In genomic region chr2:238242731-238243495, GRCh38 we compare ENCODE assay signal across 13 cellular contexts. TPM values are rescaled to one million over a fixed set of nuclear protein-coding genes. Genes with fewer than 3 reads are reported as not detected.
DNase-seq lines count a peak whose midpoint lies in the region; ATAC-seq and TF ChIP-seq lines count a peak whose summit lies in the region.
"Had no signal": no experiment of that assay in that cellular context is flagged by ENCODE, and none has a peak within 500 bp of the region (broad histone marks: within the 10 kb centered on the region; RNA-seq: fewer than 3 reads in every experiment).

No MANE protein-coding gene starts in this region.

- no peak for TF ChIP-seq EP300 in gastroesophageal sphincter (IDR thresholded peaks at IDR 0.05)

- H3K36me3 ChIP-seq in gastroesophageal sphincter = peaks cover 0 to 42% of the 10 kb centered on the region in 2 donors

- H3K9me3 ChIP-seq in gastroesophageal sphincter = no peaks in the 10 kb centered on the region

- peaks cover 6% of the 10 kb centered on the region for H3K27me3 ChIP-seq in gastroesophageal sphincter

- H3K4me1 ChIP-seq in gastroesophageal sphincter = peaks cover 0 to 46% (median 8%) of the 10 kb centered on the region in 3 donors

- WGBS in gastroesophageal sphincter (ENCODE audit: low coverage in 1 of 2), 2 donors = 39 to 57% methylated on average over 1 to 5 of the region's 7 CpGs
- 61 to 63% methylated on average over 7 of the region's 7 CpGs for WGBS in lower leg skin, 2 donors

- intact Hi-C loops in sciatic nerve (cut with DNase I) (no loop called here), lower leg skin (cut with DNase I; ENCODE audit: low total_unique reads) (loop anchor here (10.0 kb wide), 1 partner anchor 368 kb away; no protein-coding TSS in a partner anchor)

- TF ChIP-seq CTCF in gastroesophageal sphincter (IDR thresholded peaks at IDR 0.05) (no peak), lower leg skin (IDR thresholded peaks at IDR 0.05) (no peak)

- ATAC-seq in gastroesophageal sphincter (no peak), sciatic nerve (peak; percentile 29), GM21381 (IDR thresholded peaks at IDR 0.05; ENCODE audit: unreplicated experiment) (no peak)
- ATAC-seq: esophagus mucosa had no signal

- H3K4me3 ChIP-seq in gastroesophageal sphincter (no peak overlapping the region), lower leg skin (ENCODE audit: low read depth, poor library complexity, severe bottlenecking) (no peak overlapping the region)

- TF ChIP-seq POLR2A in gastroesophageal sphincter (IDR thresholded peaks at IDR 0.05) (no peak), lower leg skin (IDR thresholded peaks at IDR 0.05) (no peak)

- peak; percentile 65 for DNase-seq in HuH-7 (ENCODE audit: low spot score)
- peak; percentile 39 to 72 for DNase-seq in NCI-H526 (lab: John Stamatoyannopoulos, UW)
- DNase-seq in sciatic nerve (ENCODE audit: low spot score) = no peak
- DNase-seq in stimulated activated CD4-positive, alpha-beta T cell treated with anti-CD3 and anti-CD28 coated beads, Interleukin-15, amount 100 ng/mL, for 24 hours = no peak
- no peak for DNase-seq in lower leg skin (ENCODE audit: low spot score in 2 of 2)
- no peak for DNase-seq in T-helper 2 cell
- DNase-seq: activated CD4-positive, alpha-beta memory T cell treated with anti-CD3 and anti-CD28 coated beads, Interleukin-2, amount 10 ng/mL, durations not matched to agents 7 days and 5 days; mammary epithelial cell; stimulated activated naive CD4-positive, alpha-beta T cell had no signal

- H3K27ac ChIP-seq in gastroesophageal sphincter = peak overlapping the region in 3 of 4 donors; percentile 2 to 52 (median 45)
- H3K27ac ChIP-seq: HL-60 had no signal

RNA-seq across cellular contexts. Expression of gene HES6, which starts 3.1 kb away (rescaled TPM):
- total RNA-seq in gastroesophageal sphincter (10 to 100 TPM in 2 of 4 donors, 1 to 10 TPM in 2; 3.8 to 19.5 (median 12.2) TPM), sciatic nerve (6.1 TPM), lower leg skin (1 to 10 TPM; 1.3 to 5.8 (median 3.1) TPM)

RNA-seq across cellular contexts. Expression of gene ILKAP, which starts 39.4 kb away (rescaled TPM):
- total RNA-seq in gastroesophageal sphincter = 10 to 100 TPM; 18.5 to 45.5 (median 35.1) TPM
- 61.7 TPM for total RNA-seq in sciatic nerve
- 10 to 100 TPM; 22.8 to 73.5 (median 32.1) TPM for total RNA-seq in lower leg skin

RNA-seq across cellular contexts. Expression of gene PER2, which starts 45.5 kb away (rescaled TPM):
- total RNA-seq in gastroesophageal sphincter (10 to 100 TPM in 3 of 4 donors, 1 to 10 TPM in 1; 8.7 to 20.5 (median 17.0) TPM), sciatic nerve (24.7 TPM), lower leg skin (10 to 100 TPM; 15.9 to 82.3 (median 18.1) TPM)

Comparison
In these comparisons a context has a peak if more than half of its experiments do, and no peak if none do; other contexts are left out.
1. DNase-seq: peak in HuH-7 (single experiment) and NCI-H526 (2 of 2); none in sciatic nerve (single experiment), stimulated activated CD4-positive, alpha-beta T cell treated with anti-CD3 and anti-CD28 coated beads, Interleukin-15, amount 100 ng/mL, for 24 hours (single experiment), lower leg skin (0 of 2) and T-helper 2 cell (0 of 5).